Comparison of ENCODE assay signal across 1 cellular context in genomic region chr17:80195671-80196529, GRCh38.
TF ChIP-seq lines count a peak whose summit lies in the region.

No MANE protein-coding gene starts in this region.

TF ChIP-seq in endothelial cell of umbilical vein, 7 proteins besides CTCF, POLR2A, EP300 and RAD21 (continued from another document):
- TF ChIP-seq JUN (IDR thresholded peaks at IDR 0.05; ENCODE audit: borderline replicate concordance, insufficient read depth, insufficient read length, low read depth) = no peak
- TF ChIP-seq MAX (IDR thresholded peaks at IDR 0.05; ENCODE audit: insufficient read depth, insufficient read length) = no peak
- no peak for TF ChIP-seq POLR2AphosphoS5 (IDR thresholded peaks at IDR 0.05; ENCODE audit: insufficient read depth, low read depth, low read length)
- TF ChIP-seq MYC (IDR thresholded peaks at IDR 0.05; ENCODE audit: low read depth, low read length) = no peak
- no peak for TF ChIP-seq GATA2 (IDR thresholded peaks at IDR 0.05; ENCODE audit: insufficient read depth, insufficient read length, low read depth, low read length)
